In genomic region chr12:45991-46358, GRCh38 we compare ENCODE assay signal across 9 cellular contexts. TPM values are rescaled to one million over a fixed set of nuclear protein-coding genes. Genes with fewer than 3 reads are reported as not detected.
DNase-seq lines count a peak whose midpoint lies in the region; ATAC-seq and TF ChIP-seq lines count a peak whose summit lies in the region.
"Not testable (repeated sequence)": the region's sequence is repeated elsewhere in the genome, so short reads cannot be mapped to it uniquely, and the experiment has no call there.
"Had no signal": no experiment of that assay in that cellular context is flagged by ENCODE, and none has a peak within 500 bp of the region (broad histone marks: within the 10 kb centered on the region; RNA-seq: fewer than 3 reads in every experiment).

No MANE protein-coding gene starts in this region.

- not testable (repeated sequence) for H3K79me1 ChIP-seq in H9 (ENCODE audit: insufficient read depth, low read depth, low read length, poor library complexity, severe bottlenecking)

- H3K56ac ChIP-seq in H9 (ENCODE audit: insufficient read length, low read depth, low read length): not testable (repeated sequence)

- H3T11ph ChIP-seq in H9 (ENCODE audit: low read length): not testable (repeated sequence)

- TF ChIP-seq EP300 in upper lobe of left lung (IDR thresholded peaks at IDR 0.05): not testable (repeated sequence)

- not testable (repeated sequence) for H3K9me3 ChIP-seq in H9 (ENCODE audit: control insufficient read depth, low read depth, low read length); mucosa of descending colon; upper lobe of left lung

- not testable (repeated sequence) for H3K4me1 ChIP-seq in H9 (ENCODE audit: insufficient read depth, low read length); mucosa of descending colon (ENCODE audit: low read depth); upper lobe of left lung

- H3K9ac ChIP-seq in H9 (ENCODE audit: extremely low read depth, insufficient read length, low read length): not testable (repeated sequence)

- H3K27me3 Mint-ChIP-seq in H9 (ENCODE audit: low read depth): not testable (repeated sequence)

- not testable (repeated sequence) for H3K4ac ChIP-seq in H9 (ENCODE audit: low read depth, low read length)

- WGBS in H9 (ENCODE audit: extremely low coverage, insufficient read length, low lambda C conversion rate): no CpG with 5 or more reads among the region's 5 CpGs
- WGBS in upper lobe of left lung, 2 donors: 48 to 90% methylated on average over 3 to 5 of the region's 5 CpGs

- H4K5ac ChIP-seq in H9 (ENCODE audit: insufficient read length, low read depth, low read length): not testable (repeated sequence)

- H2AFZ ChIP-seq in H9 (ENCODE audit: low read length): not testable (repeated sequence)

- H3K36me3 Mint-ChIP-seq in H9 (ENCODE audit: insufficient read depth in 1 of 3, low read depth in 3 of 3): not testable (repeated sequence)

- H2BK120ac ChIP-seq in H9 (ENCODE audit: low read depth, low read length, poor library complexity, severe bottlenecking): not testable (repeated sequence)

- intact Hi-C loops in Right ventricle myocardium superior (cut with DNase I); mucosa of descending colon (cut with DNase I, micrococcal nuclease); posterior vena cava (cut with DNase I): not testable (repeated sequence)

- ATAC-seq in Right ventricle myocardium superior (ENCODE audit: poor library complexity) (peak; percentile 89), left lobe of liver (peak; percentile 61), mucosa of descending colon (peak; percentile 39), upper lobe of left lung (ENCODE audit: low FRiP score in 2 of 2) (peak; percentile 74 to 87)

- H3K4me1 Mint-ChIP-seq in H9: not testable (repeated sequence)

- not testable (repeated sequence) for H4K20me1 ChIP-seq in H9 (ENCODE audit: control insufficient read depth, insufficient read depth, insufficient read length)

- not testable (repeated sequence) for H3K23me2 ChIP-seq in H9 (ENCODE audit: insufficient read length, low read depth, low read length, poor library complexity, severe bottlenecking)

- not testable (repeated sequence) for H2BK5ac ChIP-seq in H9 (ENCODE audit: insufficient read length, low read length)

- H3K4me2 ChIP-seq in H9 (ENCODE audit: insufficient read depth, insufficient read length, low read length): not testable (repeated sequence)

- not testable (repeated sequence) for H3K27ac Mint-ChIP-seq in H9

- not testable (repeated sequence) for H3K79me2 ChIP-seq in H9 (ENCODE audit: insufficient read depth, low read length)

- not testable (repeated sequence) for H4K91ac ChIP-seq in H9 (ENCODE audit: insufficient read length, low read depth, low read length)

- not testable (repeated sequence) for H2BK12ac ChIP-seq in H9 (ENCODE audit: insufficient read length, low read depth, low read length)

- H2BK20ac ChIP-seq in H9 (ENCODE audit: low read depth, low read length, poor library complexity, severe bottlenecking): not testable (repeated sequence)

- H3K27ac ChIP-seq in H9 (ENCODE audit: insufficient read length, low read depth, low read length); upper lobe of left lung: not testable (repeated sequence)

- not testable (repeated sequence) for H3K18ac ChIP-seq in H9 (ENCODE audit: insufficient read length, low read depth, low read length)

- H2AK5ac ChIP-seq in H9 (ENCODE audit: insufficient read length, low read length): not testable (repeated sequence)

- H3K23ac ChIP-seq in H9 (ENCODE audit: insufficient read length, low read depth, low read length): not testable (repeated sequence)

- peak; percentile 14 for DNase-seq in H9
- DNase-seq in ecto neural progenitor cell (ENCODE audit: low spot score): peak; percentile 18
- peak; percentile 46 for DNase-seq in Right ventricle myocardium superior
- DNase-seq in left lobe of liver (ENCODE audit: low spot score); mucosa of descending colon: not testable (repeated sequence)
- DNase-seq in posterior vena cava (ENCODE audit: low spot score): peak; percentile 74
- peak in 1 of 2 donors; percentile 65 for DNase-seq in upper lobe of left lung

- H3K4me3 Mint-ChIP-seq in H9: not testable (repeated sequence)

- H3K27me3 ChIP-seq in H9 (ENCODE audit: insufficient read depth, low read length); upper lobe of left lung: not testable (repeated sequence)

- not testable (repeated sequence) for H3K36me3 ChIP-seq in mucosa of descending colon (ENCODE audit: low read depth); upper lobe of left lung

- H3K4me3 ChIP-seq in mucosa of descending colon, upper lobe of left lung: not testable (repeated sequence)

- not testable (repeated sequence) for H4K8ac ChIP-seq in H9 (replicated peaks; ENCODE audit: insufficient read length, low read depth, low read length)

- TF ChIP-seq POLR2A in upper lobe of left lung (IDR thresholded peaks at IDR 0.05): not testable (repeated sequence)

- not testable (repeated sequence) for TF ChIP-seq CTCF in H9 (conservative IDR thresholded peaks at IDR 0.05); mucosa of descending colon (IDR thresholded peaks at IDR 0.05); upper lobe of left lung (IDR thresholded peaks at IDR 0.05)

- not testable (repeated sequence) for H3K9me3 Mint-ChIP-seq in H9

- not testable (repeated sequence) for H3K14ac ChIP-seq in H9 (ENCODE audit: insufficient read depth, low read length)

- H2BK15ac ChIP-seq in H9 (ENCODE audit: low read depth, low read length): not testable (repeated sequence)

RNA-seq across cellular contexts. Expression of gene IQSEC3, which starts 20.6 kb away (rescaled TPM):
- total RNA-seq in H9 (2021) (0.50 and 0.55 TPM in 2 replicates), Right ventricle myocardium superior (1.5 TPM), left lobe of liver (0.70 TPM), mucosa of descending colon (1 to 10 TPM in 2 of 3 donors, under 1 TPM in 1; 0.23 to 2.3 (median 1.1) TPM), posterior vena cava (1 to 10 TPM; 3.2 to 3.6 TPM), upper lobe of left lung (10 to 100 TPM in 2 of 6 donors, 1 to 10 TPM in 4; 2.1 to 19.0 (median 8.2) TPM)
- total RNA-seq: NCI-H460, PC-9 had no signal

Comparison
In these comparisons a context has a peak if more than half of its experiments do, and no peak if none do; other contexts are left out.
1. ATAC-seq: peak in every context shown above with its lines; median percentile 89 in Right ventricle myocardium superior; 80 in upper lobe of left lung; 61 in left lobe of liver; 39 in mucosa of descending colon.